Comparison of ENCODE assay signal across 20 cellular contexts in genomic region chrX:109773374-109773773, GRCh38. TPM values are rescaled to one million over a fixed set of nuclear protein-coding genes. Genes with fewer than 3 reads are reported as not detected.
A peak's percentile ranks its signal among the peaks of the same experiment; 100 is the strongest.
DNase-seq lines count a peak whose midpoint lies in the region; ATAC-seq, FAIRE-seq and TF ChIP-seq lines count a peak whose summit lies in the region.
"Had no signal": no experiment of that assay in that cellular context is flagged by ENCODE, and none has a peak within 500 bp of the region (broad histone marks: within the 10 kb centered on the region; RNA-seq: fewer than 3 reads in every experiment).

No MANE protein-coding gene starts in this region.

- H4K20me1 ChIP-seq in GM12878 (ENCODE audit: control insufficient read depth, insufficient read depth) = no peaks in the 10 kb centered on the region

- ATAC-seq in GM18498 (IDR thresholded peaks at IDR 0.05; ENCODE audit: unreplicated experiment) (peak; percentile 63), GM19397 (IDR thresholded peaks at IDR 0.05; ENCODE audit: unreplicated experiment) (peak; percentile 61), HG02938 (IDR thresholded peaks at IDR 0.05; ENCODE audit: unreplicated experiment) (peak; percentile 47), GM12878 (peak; percentile 80), HG03108 (IDR thresholded peaks at IDR 0.05; ENCODE audit: unreplicated experiment) (no peak)
- ATAC-seq: activated T-helper 17 cell treated with anti-CD3 and anti-CD28 coated beads, Interleukin-2, amount 50 U/mL, for 72 hours had no signal

- no peak overlapping the region for H3K9ac ChIP-seq in GM12878 (ENCODE audit: control insufficient read depth, insufficient read depth, low read length)

- TF ChIP-seq CTCF in GM12878 (IDR thresholded peaks at IDR 0.05 in 2 of 3, conservative IDR thresholded peaks at IDR 0.05 in 1 of 3; ENCODE audit: control insufficient read depth in 2 of 3, extremely low read depth in 1 of 3, insufficient read depth in 1 of 3, low read depth in 3 of 3, low read length in 3 of 3) (no peak), uterus (IDR thresholded peaks at IDR 0.05) (no peak)

- H3K27me3 ChIP-seq in GM12878 (replicated peaks in 1 of 2; ENCODE audit: control insufficient read depth in 2 of 2, insufficient read depth in 2 of 2, low read length in 1 of 2) (no peaks in the 10 kb centered on the region), uterus (no peaks in the 10 kb centered on the region)
- H3K27me3 ChIP-seq: adrenal gland, ovary had no signal

- no peak for TF ChIP-seq RAD21 in GM12878 (IDR thresholded peaks at IDR 0.05; ENCODE audit: insufficient read depth, low read depth, low read length)

- no peak overlapping the region for H3K4me3 ChIP-seq in GM12878
- no peak overlapping the region for H3K4me3 ChIP-seq in uterus
- H3K4me3 ChIP-seq: adrenal gland, ovary had no signal

- no peak for FAIRE-seq in GM12878 (lab: Jason Lieb, UNC)
- FAIRE-seq: D721Med had no signal

- WGBS in GM12878 (ENCODE audit: insufficient coverage, insufficient replicate concordance, low lambda C conversion rate, missing lambda C conversion rate) = 35% methylated on average over 2 of the region's 2 CpGs

- POLR2A ChIA-PET in GM12878 (lab: Charles Lee) = interaction anchor here (2.1 kb wide), 1 partner anchor 11 kb away, joined by 10 read pairs; no protein-coding TSS in a partner anchor

- H2AFZ ChIP-seq in GM12878 (ENCODE audit: control insufficient read depth, low read depth, low read length) = no peak overlapping the region

- H3K4me1 ChIP-seq in GM12878 (ENCODE audit: control insufficient read depth, insufficient read depth, low read length) (peaks cover 6% of the 10 kb centered on the region; the same call in 1 of the 2 replicates), uterus (no peaks in the 10 kb centered on the region)

- CTCF ChIA-PET in GM12878 (lab: Yijun Ruan, JAX) = interaction anchor here (2.1 to 2.9 kb wide), 2 partner anchors 40 to 84 kb away, joined by 10 to 16 read pairs; partner anchors contain the start of gene ACSL4

- H3K36me3 ChIP-seq in GM12878 (ENCODE audit: control insufficient read depth in 2 of 2, insufficient read depth in 2 of 2, low read length in 1 of 2) (no peaks in the 10 kb centered on the region), uterus (no peaks in the 10 kb centered on the region)
- H3K36me3 ChIP-seq: adrenal gland, ovary had no signal

- no peaks in the 10 kb centered on the region for H3K79me2 ChIP-seq in GM12878 (ENCODE audit: control insufficient read depth, insufficient read depth, low read length)

- RAD21 ChIA-PET in GM12878 (lab: Charles Lee; ENCODE audit: unreplicated experiment) = interaction anchor here (1.5 to 4.5 kb wide), 6 partner anchors 11 to 83 kb away, joined by 5 to 33 read pairs (median 26); partner anchors contain the start of gene ACSL4

- H3K27ac ChIP-seq in GM12878 (ENCODE audit: control insufficient read depth, insufficient read depth) = no peak overlapping the region
- no peak overlapping the region for H3K27ac ChIP-seq in uterus
- H3K27ac ChIP-seq: ovary had no signal

- intact Hi-C loops in GM12878 (cut with micrococcal nuclease; ENCODE audit: unreplicated experiment) (loop anchor here (5.0 kb wide), 1 partner anchor 61 kb away; no protein-coding TSS in a partner anchor), uterus (cut with DNase I; ENCODE audit: low total_unique reads) (no loop called here)

- BruUV-seq in GM12878 (replicated peaks; lab: Mats Ljungman, UMichigan) = no TSS peak

- DNase-seq in GM12878 (ENCODE audit: low read depth, low spot score) (no peak), nucleus accumbens (lab: John Stamatoyannopoulos, UW) (no peak), activated T-cell treated with anti-CD3 and anti-CD28 coated beads for 4 hours (no peak), uterus (no peak)
- DNase-seq: adrenal gland; effector CD4-positive, alpha-beta T cell; H7; head of caudate nucleus; IMR-90; NCI-H2029; NCI-H510A; ovary; Right ventricle myocardium superior; T-helper 1 cell had no signal

- TF ChIP-seq EP300 in GM12878 (IDR thresholded peaks at IDR 0.05; ENCODE audit: borderline replicate concordance in 1 of 2, control insufficient read depth in 1 of 2, low read depth in 2 of 2, low read length in 2 of 2) = peak in 1 of 2 experiments; percentile 33; a peak in 1 of 4 replicates

- in situ Hi-C loops in GM12878 (cut with MboI) = no loop called here

- H3K4me2 ChIP-seq in GM12878 (ENCODE audit: control insufficient read depth, insufficient read depth) = no peak overlapping the region

- TF ChIP-seq POLR2A in GM12878 (IDR thresholded peaks at IDR 0.05; ENCODE audit: low read depth, low read length) = no peak
- TF ChIP-seq POLR2A in uterus (IDR thresholded peaks at IDR 0.05) = no peak

- SMC1A ChIA-PET in GM12878 (lab: Charles Lee; ENCODE audit: uncharacterized antibody, unreplicated experiment) = interaction anchor here (1.8 to 5.7 kb wide), 5 partner anchors 11 to 82 kb away, joined by 11 to 44 read pairs (median 24); no protein-coding TSS in a partner anchor

- no peaks in the 10 kb centered on the region; the same call in 2 of the 3 replicates for H3K9me3 ChIP-seq in GM12878 (replicated peaks; ENCODE audit: control insufficient read depth, insufficient read depth, low read length)
- H3K9me3 ChIP-seq in uterus = no peaks in the 10 kb centered on the region
- H3K9me3 ChIP-seq: adrenal gland, ovary had no signal

TF ChIP-seq in GM12878, 131 proteins besides CTCF, POLR2A, EP300 and RAD21 (continues in another document):
- TF ChIP-seq RCOR1 (conservative IDR thresholded peaks at IDR 0.05; ENCODE audit: low read depth, low read length) (no peak), FOXK2 (IDR thresholded peaks at IDR 0.05) (no peak), NBN (IDR thresholded peaks at IDR 0.05) (0 out of 2 replicates have a peak, but pooled peaks have one; percentile 20), MEF2A (IDR thresholded peaks at IDR 0.05; ENCODE audit: insufficient read depth, low read depth, low read length) (0 out of 2 replicates have a peak, but pooled peaks have one; percentile 15), MEF2B (IDR thresholded peaks at IDR 0.05; ENCODE audit: partially characterized antibody, poor library complexity, severe bottlenecking) (no peak), RFX5 (IDR thresholded peaks at IDR 0.05; ENCODE audit: low read depth, low read length) (no peak), EGR1 (IDR thresholded peaks at IDR 0.05; ENCODE audit: borderline replicate concordance in 1 of 2, low read depth in 2 of 2, low read length in 2 of 2) (no peak), E2F4 (IDR thresholded peaks at IDR 0.05; ENCODE audit: low read depth, low read length) (no peak), CREM (IDR thresholded peaks at IDR 0.05; ENCODE audit: low read depth) (peak; percentile 75), SIN3A (IDR thresholded peaks at IDR 0.05; ENCODE audit: low read depth, low read length) (no peak), STAT1 (conservative IDR thresholded peaks at IDR 0.05) (no peak), ELK1 (IDR thresholded peaks at IDR 0.05; ENCODE audit: low read depth, low read length) (no peak), BHLHE40 (IDR thresholded peaks at IDR 0.05; ENCODE audit: borderline replicate concordance in 1 of 2, low read depth in 2 of 2, low read length in 1 of 2) (peak; percentile 51 to 53; a peak in 2 of 4 replicates), RUNX3 (IDR thresholded peaks at IDR 0.05; ENCODE audit: low read length) (peak; percentile 69), TBL1XR1 (IDR thresholded peaks at IDR 0.05; ENCODE audit: low read depth, low read length) (0 out of 2 replicates have a peak, but pooled peaks have one; percentile 27), NFXL1 (IDR thresholded peaks at IDR 0.05; ENCODE audit: borderline replicate concordance) (no peak), ZNF207 (IDR thresholded peaks at IDR 0.05; ENCODE audit: borderline replicate concordance) (no peak)

RNA-seq across cellular contexts. Expression of gene ACSL4, which starts 40.3 kb away (rescaled TPM):
- 94.3 and 107 TPM in 2 replicates for total RNA-seq in GM12878 (2013; cell fraction: nucleolus; rRNA removed)
- total RNA-seq in GM12878 (2014; rRNA removed) = 53.5 and 60.1 TPM in 2 replicates
- total RNA-seq in GM12878 (2014; rRNA removed; fragmentation: Illumina TruSeq; extraction: Trizol) = 66.6 and 71.9 TPM in 2 replicates
- 59.1 TPM in 2 replicates for total RNA-seq in GM12878 (2021)
- polyA plus RNA-seq in GM12878 (2011; ENCODE audit: low read depth) = 9.7 TPM
- 50.4 and 80.9 TPM in 2 replicates for polyA plus RNA-seq in GM12878 (2011; rRNA removed)
- 21.7 and 25.6 TPM in 2 replicates for polyA plus RNA-seq in GM12878 (2011; cell fraction: cytosol; rRNA removed)
- polyA plus RNA-seq in GM12878 (2011; cell fraction: nucleus; rRNA removed) = 25.4 and 39.7 TPM in 2 replicates
- 16.0 and 24.3 TPM in 2 replicates for polyA plus RNA-seq in GM12878 (2012)
- polyA plus RNA-seq in GM12878 (2014; fragmentation: Illumina TruSeq; extraction: Trizol) = 57.5 and 78.8 TPM in 2 replicates
- 10 to 100 TPM; 20.7 to 23.6 TPM for polyA plus RNA-seq in GM12878 (2014; fragmentation: Nextera tagmentation; extraction: Ambion mirVana)
- 36.2 and 38.8 TPM in 2 replicates for polyA plus RNA-seq in GM12878 (2014; rRNA removed)
- polyA plus RNA-seq in GM12878 (2016; fragmentation: Nextera tagmentation; extraction: Ambion mirVana) = 10 to 100 TPM; 35.7 to 40.4 TPM
- polyA minus RNA-seq in GM12878 (2011; rRNA and poly(A)+ RNA removed) = 86.8 and 92.8 TPM in 2 replicates
- 33.5 and 50.7 TPM in 2 replicates for polyA minus RNA-seq in GM12878 (2011; cell fraction: cytosol; rRNA and poly(A)+ RNA removed)
- polyA minus RNA-seq in GM12878 (2011; cell fraction: nucleus; rRNA and poly(A)+ RNA removed) = 20.4 and 42.1 TPM in 2 replicates
- 10 to 100 TPM in 3 of 4 donors, 1 to 10 TPM in 1; 8.5 to 55.6 (median 42.8) TPM for total RNA-seq in uterus
